In the genomic region with DNA sequence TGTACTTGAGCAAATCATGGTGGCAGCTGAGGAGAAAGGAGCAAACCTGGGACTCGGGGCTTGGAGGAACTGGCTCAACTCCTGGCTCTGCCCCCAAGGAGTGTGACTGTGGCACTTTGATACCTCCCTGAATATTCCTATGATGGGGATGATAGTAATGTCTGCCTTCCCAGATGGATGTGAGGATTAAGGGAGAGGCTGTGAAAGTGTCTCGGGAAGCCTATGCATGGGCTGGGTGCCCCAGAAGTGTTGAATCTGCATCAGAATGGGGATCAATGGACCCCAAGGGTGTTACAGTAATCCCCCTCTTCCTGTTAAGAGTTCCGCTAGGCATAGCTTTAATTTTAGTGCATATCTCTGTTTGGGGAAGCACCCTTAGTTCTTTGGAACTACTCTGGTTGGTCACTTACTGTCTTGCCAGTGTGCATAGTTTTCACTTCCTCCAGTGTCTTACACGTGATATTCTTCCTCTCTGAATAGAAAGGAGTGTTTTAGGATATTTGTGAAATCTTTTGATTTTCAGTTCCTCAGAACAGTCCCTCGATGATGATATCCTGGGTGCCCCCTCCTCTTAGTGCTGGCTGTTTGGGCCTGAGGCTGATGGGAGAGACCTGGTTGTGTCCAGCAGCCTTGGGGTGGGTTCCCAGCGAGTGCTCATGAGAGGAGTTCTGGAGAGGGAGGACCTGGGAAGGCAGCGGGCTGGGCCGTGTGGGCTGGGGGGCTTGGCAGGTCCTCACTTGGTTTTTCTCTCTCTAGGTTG, we compare ENCODE assay signal across 9 cellular contexts.
A peak's percentile ranks its signal among the peaks of the same experiment; 100 is the strongest.
DNase-seq lines count a peak whose midpoint lies in the region; ATAC-seq, FAIRE-seq and TF ChIP-seq lines count a peak whose summit lies in the region.
"Had no signal": no experiment of that assay in that cellular context is flagged by ENCODE, and none has a peak within 500 bp of the region (broad histone marks: within the 10 kb centered on the region; RNA-seq: fewer than 3 reads in every experiment).

No MANE protein-coding gene starts in this region.

- H3K36me3 ChIP-seq in MG63, result no peaks in the 10 kb centered on the region

- H3K27me3 Mint-ChIP-seq in Calu3 (ENCODE audit: unreplicated experiment), result no peaks in the 10 kb centered on the region

- H3K27ac Mint-ChIP-seq in Calu3 (ENCODE audit: unreplicated experiment), result no peak overlapping the region

- no peak for FAIRE-seq in urothelium cell line (lab: Jason Lieb, UNC)
- FAIRE-seq: G401.6 had no signal

- DNase-seq in iPS-NIHi11 (ENCODE audit: low spot score) (peak; percentile 57), HuH-7.5 (ENCODE audit: low spot score) (no peak), urothelium cell line (ENCODE audit: low spot score) (no peak), MG63 (no peak), Calu3 (no peak)

- CTCF ChIA-PET in Calu3 (lab: Charles Lee), result interaction anchor here (0.7 kb wide), 1 partner anchor 1013 kb away, joined by 3 read pairs; no protein-coding TSS in a partner anchor

- peak; percentile 68 for ATAC-seq in GM18508 (IDR thresholded peaks at IDR 0.05; ENCODE audit: insufficient read depth, unreplicated experiment)
- ATAC-seq in GM21576 (IDR thresholded peaks at IDR 0.05; ENCODE audit: unreplicated experiment), result peak; percentile 86
- peak; percentile 58 for ATAC-seq in HG03521 (IDR thresholded peaks at IDR 0.05; ENCODE audit: unreplicated experiment)

- no peak overlapping the region for H3K4me3 ChIP-seq in MG63

- intact Hi-C loops in Calu3 (cut with micrococcal nuclease; ENCODE audit: unreplicated experiment), result no loop called here

- no peaks in the 10 kb centered on the region for H3K27me3 ChIP-seq in MG63

- no peak for TF ChIP-seq CTCF in Calu3 (IDR thresholded peaks at IDR 0.05; ENCODE audit: unreplicated experiment)

- H3K4me1 Mint-ChIP-seq in Calu3 (ENCODE audit: low read depth, unreplicated experiment), result no peaks in the 10 kb centered on the region

- peaks cover 22% of the 10 kb centered on the region for H3K36me3 Mint-ChIP-seq in Calu3 (ENCODE audit: insufficient read depth, unreplicated experiment)

- no peaks in the 10 kb centered on the region for H3K9me3 Mint-ChIP-seq in Calu3 (ENCODE audit: low read depth, unreplicated experiment)

- no peaks in the 10 kb centered on the region for H3K9me3 ChIP-seq in MG63

- H3K4me3 Mint-ChIP-seq in Calu3 (ENCODE audit: low read depth, unreplicated experiment), result no peak overlapping the region

- no TSS peak for BruUV-seq in Calu3 (replicated peaks; lab: Mats Ljungman, UMichigan)
